In the genomic region with DNA sequence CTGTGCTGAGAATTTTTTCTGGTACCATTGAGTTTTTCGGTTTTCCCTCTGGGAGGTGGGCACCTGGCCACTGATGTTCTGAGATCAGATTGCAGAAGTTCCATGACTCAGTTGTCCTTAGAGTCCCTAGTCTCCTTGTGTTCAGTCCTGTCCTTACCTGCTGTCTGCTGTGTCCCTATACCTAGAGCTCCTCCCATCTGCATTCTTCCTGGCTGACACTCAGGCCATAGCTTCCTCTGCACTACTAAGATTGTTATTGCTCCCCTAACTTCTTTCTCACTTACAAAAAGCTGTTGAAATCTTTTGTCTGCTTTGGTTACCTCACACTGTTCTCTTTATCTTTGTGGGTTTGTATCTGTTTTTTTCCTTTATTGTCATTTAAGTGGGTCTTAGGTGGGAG, we compare ENCODE assay signal across 1 cellular context.
TF ChIP-seq lines count a peak whose summit lies in the region.

No MANE protein-coding gene starts in this region.

TF ChIP-seq in H1, 55 proteins besides CTCF, POLR2A, EP300 and RAD21:
- no peak for TF ChIP-seq MAX (IDR thresholded peaks at IDR 0.05)
- TF ChIP-seq MAFK (IDR thresholded peaks at IDR 0.05; ENCODE audit: low read depth, low read length), result no peak
- TF ChIP-seq BACH1 (IDR thresholded peaks at IDR 0.05; ENCODE audit: low read length), result no peak
- no peak for TF ChIP-seq SP1 (IDR thresholded peaks at IDR 0.05; ENCODE audit: low read depth, low read length)
- no peak for TF ChIP-seq SIRT6 (IDR thresholded peaks at IDR 0.05; ENCODE audit: low read length)
- TF ChIP-seq TCF12 (IDR thresholded peaks at IDR 0.05; ENCODE audit: low read depth, low read length), result no peak
- no peak for TF ChIP-seq SIX5 (IDR thresholded peaks at IDR 0.05; ENCODE audit: low read depth, low read length)
- TF ChIP-seq KDM4A (IDR thresholded peaks at IDR 0.05; ENCODE audit: low read depth, low read length, severe bottlenecking), result no peak
- no peak for TF ChIP-seq ZNF274 (IDR thresholded peaks at IDR 0.05; ENCODE audit: borderline replicate concordance, extremely low read depth, low read length)
- no peak for TF ChIP-seq RNF2 (IDR thresholded peaks at IDR 0.05; ENCODE audit: borderline replicate concordance, low read depth, low read length, missing control alignments, poor library complexity, severe bottlenecking)
- TF ChIP-seq YY1 (IDR thresholded peaks at IDR 0.05; ENCODE audit: low read depth, low read length), result no peak
- TF ChIP-seq SP4 (IDR thresholded peaks at IDR 0.05; ENCODE audit: low read length), result no peak
- no peak for TF ChIP-seq CTBP2 (IDR thresholded peaks at IDR 0.05; ENCODE audit: borderline replicate concordance, insufficient read depth, insufficient read length, low read length)
- no peak for TF ChIP-seq GTF2F1 (IDR thresholded peaks at IDR 0.05; ENCODE audit: borderline replicate concordance, low read depth, low read length)
